Comparison of ENCODE assay signal across 9 cellular contexts in genomic region chr1:167668108-167668507, GRCh38. TPM values are rescaled to one million over a fixed set of nuclear protein-coding genes. Genes with fewer than 3 reads are reported as not detected.
DNase-seq lines count a peak whose midpoint lies in the region; ATAC-seq and TF ChIP-seq lines count a peak whose summit lies in the region.
"Had no signal": no experiment of that assay in that cellular context is flagged by ENCODE, and none has a peak within 500 bp of the region (broad histone marks: within the 10 kb centered on the region; RNA-seq: fewer than 3 reads in every experiment).

No MANE protein-coding gene starts in this region.

- CTCF ChIA-PET in naive thymus-derived CD4-positive, alpha-beta T cell (lab: Charles Lee) = interaction anchor here (1.6 kb wide), 1 partner anchor 20 kb away, joined by 5 read pairs; no protein-coding TSS in a partner anchor

- H3K4me1 Mint-ChIP-seq in naive thymus-derived CD4-positive, alpha-beta T cell = peaks cover 60 to 97% (median 91%) of the 10 kb centered on the region in 7 donors
- peaks cover 26% of the 10 kb centered on the region for H3K4me1 Mint-ChIP-seq in endothelial cell (ENCODE audit: unreplicated experiment)

- H3K27me3 ChIP-seq in naive thymus-derived CD4-positive, alpha-beta T cell (ENCODE audit: control insufficient read depth in 2 of 2, insufficient read depth in 2 of 2, low read length in 2 of 2) = no peaks in the 10 kb centered on the region

- POLR2A ChIA-PET in naive thymus-derived CD4-positive, alpha-beta T cell (lab: Charles Lee) = no interaction called here

- H3K36me3 ChIP-seq in naive thymus-derived CD4-positive, alpha-beta T cell (ENCODE audit: control insufficient read depth in 2 of 3, insufficient read depth in 3 of 3, low read length in 3 of 3) = peaks cover 0 to 57% (median under 1%) of the 10 kb centered on the region in 3 experiments

- H3K9me3 ChIP-seq in naive thymus-derived CD4-positive, alpha-beta T cell (ENCODE audit: control insufficient read depth in 2 of 3, low read length in 3 of 3) = no peaks in the 10 kb centered on the region

- peaks cover 22 to 41% (median 33%) of the 10 kb centered on the region in 5 donors for H3K36me3 Mint-ChIP-seq in naive thymus-derived CD4-positive, alpha-beta T cell
- H3K36me3 Mint-ChIP-seq in endothelial cell (ENCODE audit: low read depth, unreplicated experiment) = peaks cover 36% of the 10 kb centered on the region

- peak; percentile 75 for ATAC-seq in GM21717 (IDR thresholded peaks at IDR 0.05; ENCODE audit: unreplicated experiment)
- ATAC-seq in HG03442 (IDR thresholded peaks at IDR 0.05; ENCODE audit: unreplicated experiment) = peak; percentile 71
- peak; percentile 18 for ATAC-seq in naive thymus-derived CD4-positive, alpha-beta T cell

- peak overlapping the region; percentile 24 for H3K27ac ChIP-seq in naive thymus-derived CD4-positive, alpha-beta T cell (ENCODE audit: low read depth, low read length)

- DNase-seq in SKM-1 treated with dmso at 0.1 percent for 144 hours (lab: John Stamatoyannopoulos, UW; ENCODE audit: unreplicated experiment) (peak; percentile 62), SKM-1 (lab: John Stamatoyannopoulos, UW; ENCODE audit: unreplicated experiment) (no peak), endothelial cell (ENCODE audit: low spot score) (no peak), Kasumi-1 (lab: John Stamatoyannopoulos, UW) (no peak)
- no peak for DNase-seq in naive thymus-derived CD4-positive, alpha-beta T cell
- no peak for DNase-seq in NK-92 treated with Interleukin-12 subunit alpha and Interleukin-12 subunit beta, amount 100 ng/mL, for 24 hours (lab: John Stamatoyannopoulos, UW)
- DNase-seq: 8988T had no signal

- peak overlapping the region in 1 of 10 donors; percentile 22 for H3K4me3 Mint-ChIP-seq in naive thymus-derived CD4-positive, alpha-beta T cell
- H3K4me3 Mint-ChIP-seq in endothelial cell (ENCODE audit: unreplicated experiment) = no peak overlapping the region

- no peaks in the 10 kb centered on the region for H3K27me3 Mint-ChIP-seq in naive thymus-derived CD4-positive, alpha-beta T cell
- no peaks in the 10 kb centered on the region for H3K27me3 Mint-ChIP-seq in endothelial cell (ENCODE audit: unreplicated experiment)

- peak overlapping the region in 7 of 9 donors; percentile 36 to 87 (median 69) for H3K27ac Mint-ChIP-seq in naive thymus-derived CD4-positive, alpha-beta T cell
- H3K27ac Mint-ChIP-seq in endothelial cell (ENCODE audit: unreplicated experiment) = no peak overlapping the region

- peaks cover 0 to 2% (median 0%) of the 10 kb centered on the region in 11 donors for H3K9me3 Mint-ChIP-seq in naive thymus-derived CD4-positive, alpha-beta T cell
- H3K9me3 Mint-ChIP-seq in endothelial cell (ENCODE audit: unreplicated experiment) = no peaks in the 10 kb centered on the region

- no peak for TF ChIP-seq CTCF in endothelial cell (IDR thresholded peaks at IDR 0.05; ENCODE audit: unreplicated experiment)

- no peak overlapping the region for H3K4me3 ChIP-seq in naive thymus-derived CD4-positive, alpha-beta T cell (ENCODE audit: low read length)

- intact Hi-C loops in naive thymus-derived CD4-positive, alpha-beta T cell (cut with micrococcal nuclease) = loop anchor here in 1 of 2 donors (2.0 kb wide), 1 partner anchor 13 kb away; no protein-coding TSS in a partner anchor

- peaks cover 27 to 32% of the 10 kb centered on the region in 2 donors for H3K4me1 ChIP-seq in naive thymus-derived CD4-positive, alpha-beta T cell (ENCODE audit: control insufficient read depth in 2 of 2, insufficient read depth in 2 of 2, low read length in 2 of 2)

RNA-seq across cellular contexts. Expression of gene RCSD1, which starts 38.1 kb away (rescaled TPM):
- 100 to 1,000 TPM in 4 of 5 experiments, 10 to 100 TPM in 1; 75.0 to 153 (median 140) TPM for total RNA-seq in naive thymus-derived CD4-positive, alpha-beta T cell
- 100 to 1,000 TPM in 1 of 2 donors, 10 to 100 TPM in 1; 94.7 to 135 TPM for polyA plus RNA-seq in naive thymus-derived CD4-positive, alpha-beta T cell
- total RNA-seq in endothelial cell (ENCODE audit: unreplicated experiment) = 39.5 TPM

RNA-seq across cellular contexts. Expression of gene MPZL1, which starts 53.7 kb away (rescaled TPM):
- 10 to 100 TPM in 2 of 5 experiments, 1 to 10 TPM in 3; 4.8 to 25.3 (median 8.6) TPM for total RNA-seq in naive thymus-derived CD4-positive, alpha-beta T cell
- polyA plus RNA-seq in naive thymus-derived CD4-positive, alpha-beta T cell = 10 to 100 TPM; 12.2 to 19.0 TPM
- total RNA-seq in endothelial cell (ENCODE audit: unreplicated experiment) = 441 TPM

Comparison
In these comparisons a context has a peak if more than half of its experiments do, and no peak if none do; other contexts are left out.
1. ATAC-seq: peak in every context shown above with its lines; median percentile 75 in GM21717; 71 in HG03442; 18 in naive thymus-derived CD4-positive, alpha-beta T cell.
2. RNA of gene MPZL1, which starts 53.7 kb away (total RNA-seq): 441 TPM in endothelial cell (single experiment); 4.8 to 25.3 TPM in naive thymus-derived CD4-positive, alpha-beta T cell; every median in the first group is over 10 times any median in the second.